Comparison of ENCODE assay signal across 1 cellular context in the genomic region with DNA sequence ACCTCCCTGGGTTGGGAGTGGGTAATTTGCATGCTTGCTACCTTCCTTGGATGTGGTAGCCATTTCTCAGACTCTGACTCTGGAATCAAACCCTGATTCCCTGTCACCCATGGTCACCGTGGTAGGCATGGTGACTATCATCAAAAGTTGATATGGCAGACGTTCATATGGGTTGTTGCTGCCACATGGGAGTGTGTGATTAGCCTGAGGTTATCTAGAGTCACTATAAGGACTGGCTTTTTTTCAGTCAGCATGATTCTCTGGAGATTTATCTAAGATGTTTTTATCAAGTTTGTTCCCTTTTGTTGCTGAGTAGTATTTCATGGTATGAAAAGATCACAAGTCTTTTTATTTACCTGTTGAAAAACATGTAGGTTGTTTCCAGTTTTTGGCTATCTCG.
TF ChIP-seq lines count a peak whose summit lies in the region.

No MANE protein-coding gene starts in this region.

TF ChIP-seq in IMR-90, 13 proteins besides CTCF, POLR2A, EP300 and RAD21 (continued from another document):
- TF ChIP-seq MAZ (IDR thresholded peaks at IDR 0.05; ENCODE audit: borderline replicate concordance, low read depth, low read length) (no peak), MAFK (IDR thresholded peaks at IDR 0.05; ENCODE audit: low read depth, low read length) (no peak), RFX5 (IDR thresholded peaks at IDR 0.05; ENCODE audit: low read depth, low read length) (no peak), NFE2L2 (IDR thresholded peaks at IDR 0.05; ENCODE audit: low read depth, low read length) (no peak), MXI1 (IDR thresholded peaks at IDR 0.05; ENCODE audit: borderline replicate concordance, low read depth, low read length) (no peak), CHD1 (IDR thresholded peaks at IDR 0.05; ENCODE audit: low read depth, low read length) (no peak), BHLHE40 (IDR thresholded peaks at IDR 0.05; ENCODE audit: low read depth, low read length) (no peak), FOS (IDR thresholded peaks at IDR 0.05; ENCODE audit: low read depth, low read length) (no peak), SMC3 (IDR thresholded peaks at IDR 0.05; ENCODE audit: low read depth, low read length) (no peak)
- TF ChIP-seq, protein P1, sequence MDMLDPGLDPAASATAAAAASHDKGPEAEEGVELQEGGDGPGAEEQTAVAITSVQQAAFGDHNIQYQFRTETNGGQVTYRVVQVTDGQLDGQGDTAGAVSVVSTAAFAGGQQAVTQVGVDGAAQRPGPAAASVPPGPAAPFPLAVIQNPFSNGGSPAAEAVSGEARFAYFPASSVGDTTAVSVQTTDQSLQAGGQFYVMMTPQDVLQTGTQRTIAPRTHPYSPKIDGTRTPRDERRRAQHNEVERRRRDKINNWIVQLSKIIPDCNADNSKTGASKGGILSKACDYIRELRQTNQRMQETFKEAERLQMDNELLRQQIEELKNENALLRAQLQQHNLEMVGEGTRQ (IDR thresholded peaks at IDR 0.05; ENCODE audit: low read depth, low read length) = no peak
